9 cellular contexts compared by ENCODE assay signal in the genomic region with DNA sequence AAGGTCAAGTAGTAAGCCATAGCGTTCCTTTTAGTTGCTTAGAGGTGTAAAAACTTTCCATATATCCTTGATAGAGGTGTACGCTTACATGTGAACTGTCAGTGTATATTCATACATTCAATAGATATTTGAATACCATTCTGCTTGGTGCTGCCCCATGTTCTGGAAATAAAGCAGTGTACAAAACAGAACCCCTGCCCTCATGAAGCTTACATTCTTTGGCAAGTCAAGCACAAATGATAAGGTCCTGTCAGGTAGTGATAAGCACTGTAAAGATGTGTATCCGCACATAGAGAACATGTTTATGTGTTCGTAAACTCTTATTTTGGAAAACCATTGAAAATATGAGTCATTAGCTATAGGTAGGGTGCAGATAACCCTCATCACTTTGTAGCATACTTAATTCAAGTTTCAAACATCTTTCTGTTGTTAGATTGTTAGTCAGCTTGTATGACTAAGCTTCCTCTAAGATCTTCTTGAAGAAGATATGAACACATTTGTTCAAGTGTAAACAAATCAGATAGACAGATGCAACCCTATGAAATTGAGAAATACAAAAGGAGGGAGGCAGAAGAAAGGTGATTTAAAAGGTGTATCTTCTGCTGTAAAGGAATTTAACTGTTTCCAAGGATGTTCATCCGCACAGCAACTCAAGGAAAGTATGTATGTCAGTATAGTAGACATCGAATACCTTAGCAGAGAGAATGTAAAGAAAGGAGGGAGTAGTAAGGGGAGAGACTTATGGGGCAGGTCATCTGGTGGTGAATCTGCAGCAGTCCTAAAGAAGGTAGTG. TPM values are rescaled to one million over a fixed set of nuclear protein-coding genes. Genes with fewer than 3 reads are reported as not detected.
DNase-seq lines count a peak whose midpoint lies in the region; ATAC-seq, FAIRE-seq and TF ChIP-seq lines count a peak whose summit lies in the region.
"Had no signal": no experiment of that assay in that cellular context is flagged by ENCODE, and none has a peak within 500 bp of the region (broad histone marks: within the 10 kb centered on the region; RNA-seq: fewer than 3 reads in every experiment).

No MANE protein-coding gene starts in this region.

- WGBS in mesendoderm (ENCODE audit: extremely low coverage, insufficient coverage, low lambda C conversion rate) = no CpG with 5 or more reads among the region's 6 CpGs
- WGBS in lower leg skin, 2 donors = 76 to 77% methylated on average over 6 of the region's 6 CpGs

- no peak for ATAC-seq in HG03378 (IDR thresholded peaks at IDR 0.05; ENCODE audit: unreplicated experiment)

- peaks cover 33% of the 10 kb centered on the region for H3K4me1 ChIP-seq in ACC112 (ENCODE audit: control insufficient read depth, insufficient read depth, low read length, unreplicated experiment)
- peaks cover 21% of the 10 kb centered on the region for H3K4me1 ChIP-seq in astrocyte (ENCODE audit: insufficient read depth, low read length)
- H3K4me1 ChIP-seq in mesendoderm (ENCODE audit: control insufficient read depth, low read depth, low read length) = peaks cover 3% of the 10 kb centered on the region

- H3K27me3 ChIP-seq in ACC112 (ENCODE audit: insufficient read depth, low read length) (no peaks in the 10 kb centered on the region), astrocyte (ENCODE audit: insufficient read depth, low read length) (no peaks in the 10 kb centered on the region), mesendoderm (ENCODE audit: insufficient read depth, low read length, poor library complexity) (no peaks in the 10 kb centered on the region)

- FAIRE-seq in astrocyte (lab: Jason Lieb, UNC) = peak; percentile 23

- H3K79me2 ChIP-seq in ACC112 (ENCODE audit: control insufficient read depth, insufficient read depth, low read length, unreplicated experiment) (peaks cover 85% of the 10 kb centered on the region), astrocyte (ENCODE audit: insufficient read depth, low read length) (peaks cover 93% of the 10 kb centered on the region), mesendoderm (ENCODE audit: control insufficient read depth, insufficient read depth, low read length) (peaks cover 71% of the 10 kb centered on the region)

- peaks cover 7% of the 10 kb centered on the region; the same call in 1 of the 2 replicates for H3K36me3 ChIP-seq in ACC112 (ENCODE audit: insufficient read depth, low read length)
- no peaks in the 10 kb centered on the region for H3K36me3 ChIP-seq in astrocyte (ENCODE audit: insufficient read depth, low read length)
- H3K36me3 ChIP-seq in mesendoderm (ENCODE audit: control insufficient read depth, insufficient read depth, low read length) = no peaks in the 10 kb centered on the region

- no peak overlapping the region for H2BK5ac ChIP-seq in mesendoderm (ENCODE audit: low read length)

- no peak overlapping the region for H3K4ac ChIP-seq in mesendoderm (ENCODE audit: low read depth, low read length)

- H4K8ac ChIP-seq in mesendoderm (ENCODE audit: low read depth, low read length) = no peak overlapping the region

- no peak overlapping the region for H2BK15ac ChIP-seq in mesendoderm (replicated peaks; ENCODE audit: low read depth)

- H3K56ac ChIP-seq in mesendoderm (ENCODE audit: low read length) = peak overlapping the region; percentile 99

- no peak overlapping the region for H3K18ac ChIP-seq in mesendoderm (ENCODE audit: low read length)

- H2AFZ ChIP-seq in ACC112 (ENCODE audit: low read length, unreplicated experiment) = no peak overlapping the region
- H2AFZ ChIP-seq in astrocyte (ENCODE audit: low read depth, low read length) = no peak overlapping the region

- H3K23ac ChIP-seq in mesendoderm (ENCODE audit: low read length) = no peak overlapping the region

- no peak overlapping the region for H2BK120ac ChIP-seq in mesendoderm (ENCODE audit: low read depth, low read length)

- H3K27ac Mint-ChIP-seq in astrocyte (ENCODE audit: unreplicated experiment) = peak overlapping the region; percentile 92

- H3K4me2 ChIP-seq in astrocyte (ENCODE audit: low read length) (peak overlapping the region; percentile 96), mesendoderm (ENCODE audit: low read length) (peak overlapping the region; percentile 70)

- H3K36me3 Mint-ChIP-seq in astrocyte (ENCODE audit: low read depth, unreplicated experiment) = no peaks in the 10 kb centered on the region

- TF ChIP-seq CTCF in HFF-Myc (IDR thresholded peaks at IDR 0.05; ENCODE audit: low read depth, low read length, missing control alignments) (no peak), astrocyte (IDR thresholded peaks at IDR 0.05; ENCODE audit: insufficient read depth, low read depth, low read length) (no peak), lower leg skin (IDR thresholded peaks at IDR 0.05) (no peak)

- H3K4me3 ChIP-seq in ACC112 (ENCODE audit: low read depth, low read length) (peak overlapping the region; percentile 99), HFF-Myc (replicated peaks; ENCODE audit: low read depth, low read length) (peak overlapping the region; percentile 96), astrocyte (ENCODE audit: insufficient read depth, low read depth, low read length) (peak overlapping the region; percentile 93), mesendoderm (ENCODE audit: low read length) (peak overlapping the region; percentile 99), lower leg skin (ENCODE audit: low read depth, poor library complexity, severe bottlenecking) (no peak overlapping the region)

- H3K27ac ChIP-seq in ACC112 (ENCODE audit: low read depth, low read length) = peak overlapping the region; percentile 95; the same call in 1 of the 2 replicates
- peak overlapping the region; percentile 97 for H3K27ac ChIP-seq in astrocyte (ENCODE audit: low read depth, low read length)
- H3K27ac ChIP-seq in mesendoderm (ENCODE audit: low read depth, low read length) = no peak overlapping the region

- no peak for DNase-seq in HFF-Myc (ENCODE audit: extremely low read depth, low read depth)
- DNase-seq in astrocyte (ENCODE audit: low read depth) = no peak
- no peak for DNase-seq in mesendoderm
- no peak for DNase-seq in lower leg skin (ENCODE audit: low spot score in 2 of 2)
- no peak for DNase-seq in amygdala (lab: John Stamatoyannopoulos, UW)
- no peak for DNase-seq in GM19240 (ENCODE audit: insufficient read length, low spot score)
- DNase-seq: SHP77 treated with DMSO at 0.1 percent for 48 hours had no signal

- intact Hi-C loops in lower leg skin (cut with DNase I; ENCODE audit: low total_unique reads) = no loop called here

- H3K4me1 Mint-ChIP-seq in astrocyte (ENCODE audit: low read depth, unreplicated experiment) = peaks cover 27% of the 10 kb centered on the region

- no peak overlapping the region for H4K5ac ChIP-seq in mesendoderm (ENCODE audit: low read length)

- H3K9me3 ChIP-seq in astrocyte (ENCODE audit: insufficient read depth, low read depth, low read length) = no peaks in the 10 kb centered on the region

- H3K27me3 Mint-ChIP-seq in astrocyte (ENCODE audit: low read depth, unreplicated experiment) = no peaks in the 10 kb centered on the region

- peak overlapping the region; percentile 99 for H3K4me3 Mint-ChIP-seq in astrocyte (ENCODE audit: unreplicated experiment)

- no peak overlapping the region for H2AK5ac ChIP-seq in mesendoderm (ENCODE audit: low read length)

- no peak for TF ChIP-seq POLR2A in lower leg skin (IDR thresholded peaks at IDR 0.05)

- peaks cover 2% of the 10 kb centered on the region for H3K9me3 Mint-ChIP-seq in astrocyte (ENCODE audit: unreplicated experiment)

- H3K9ac ChIP-seq in astrocyte (ENCODE audit: low read length) = peak overlapping the region; percentile 99
- peak overlapping the region; percentile 99 for H3K9ac ChIP-seq in mesendoderm (ENCODE audit: low read length)

- peaks cover 68% of the 10 kb centered on the region for H4K20me1 ChIP-seq in astrocyte (ENCODE audit: insufficient read depth, low read length)

- H3K79me1 ChIP-seq in mesendoderm (ENCODE audit: low read length) = peaks cover 3% of the 10 kb centered on the region

RNA-seq across cellular contexts. Expression of a gene that starts 1.6 kb away (rescaled TPM):
- total RNA-seq in astrocyte = 27.3 and 27.9 TPM in 2 replicates
- 27.4 TPM for polyA plus RNA-seq in mesendoderm (2013, experiment 1 of 2)
- polyA plus RNA-seq in mesendoderm (2013, experiment 2 of 2) = 26.7 TPM
- 10 to 100 TPM; 18.7 to 23.4 (median 20.5) TPM for total RNA-seq in lower leg skin

RNA-seq across cellular contexts. Expression of a gene that starts 2.0 kb away (rescaled TPM):
- total RNA-seq in astrocyte = 20.2 and 20.5 TPM in 2 replicates
- polyA plus RNA-seq in mesendoderm (2013, experiment 1 of 2) = 25.4 TPM
- polyA plus RNA-seq in mesendoderm (2013, experiment 2 of 2) = 24.9 TPM
- total RNA-seq in lower leg skin = 10 to 100 TPM; 16.9 to 24.1 (median 18.6) TPM
